ENCODE assay signal across 34 cellular contexts in the genomic region with DNA sequence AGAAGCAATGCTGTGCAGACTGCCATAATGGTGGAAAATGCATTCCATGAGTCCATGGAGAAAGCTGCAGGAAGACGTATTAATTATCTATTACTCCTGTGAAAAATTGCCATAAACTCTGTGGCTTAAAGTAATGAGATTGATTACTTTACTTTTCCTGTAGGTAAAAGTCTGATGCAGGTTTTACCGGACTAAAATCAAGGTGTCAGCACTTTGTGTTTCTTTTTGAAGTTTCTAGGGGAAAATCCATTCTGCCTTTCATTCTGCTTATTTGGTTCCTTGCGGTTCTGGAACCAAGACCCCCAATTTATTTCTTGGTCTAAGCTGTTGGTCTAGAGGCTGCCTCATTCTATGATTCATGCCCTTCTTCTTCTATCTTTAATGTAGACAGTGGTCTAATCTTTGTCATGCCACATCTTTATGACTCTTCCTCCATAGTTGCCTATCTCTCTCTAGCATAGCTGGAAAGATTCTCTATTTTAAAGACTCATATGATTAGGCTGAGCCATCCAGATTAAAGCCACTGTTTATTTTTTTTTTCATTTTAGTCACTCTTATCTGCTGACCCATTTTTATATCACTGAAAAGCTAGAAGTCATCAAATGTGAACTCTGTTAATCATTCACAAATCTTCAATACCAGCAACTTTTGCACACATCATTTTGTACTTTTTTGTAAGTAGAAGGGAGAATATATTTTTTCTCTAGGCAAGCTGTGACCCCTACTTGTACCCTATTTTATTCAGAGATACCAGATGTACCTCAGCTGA.
"Had no signal": no experiment of that assay in that cellular context is flagged by ENCODE, and none has a peak within 500 bp of the region (broad histone marks: within the 10 kb centered on the region; RNA-seq: fewer than 3 reads in every experiment).

No MANE protein-coding gene starts in this region.

- H3K4me1 ChIP-seq: adrenal gland, body of pancreas, breast epithelium had no signal

- H3K36me3 ChIP-seq: adrenal gland, brain microvascular endothelial cell, breast epithelium had no signal

- H3K9me3 Mint-ChIP-seq: activated CD4-positive, alpha-beta T cell treated with anti-CD3 and anti-CD28 coated beads, Interleukin-2, amount 10 ng/mL, durations not matched to agents 24 days and 14 days had no signal

- H3K27ac ChIP-seq: adrenal gland, body of pancreas, brain microvascular endothelial cell, breast epithelium, VCaP had no signal

- H3K27me3 Mint-ChIP-seq: activated B cell treated with CpG ODN at 0.5 μM for 24 hours; activated CD4-positive, alpha-beta memory T cell treated with anti-CD3 and anti-CD28 coated beads for 36 hours; activated CD4-positive, alpha-beta T cell treated with anti-CD3 and anti-CD28 coated beads, Interleukin-2, amount 10 ng/mL, durations not matched to agents 24 days and 14 days; activated CD8-positive, alpha-beta T cell treated with anti-CD3 and anti-CD28 coated beads for 36 hours; activated naive CD8-positive, alpha-beta T cell treated with anti-CD3 and anti-CD28 coated beads for 36 hours; activated T-helper 17 cell treated with anti-CD3 and anti-CD28 coated beads, Interleukin-2, amount 50 U/mL, for 72 hours had no signal

- H3K36me3 Mint-ChIP-seq: activated CD4-positive, alpha-beta memory T cell treated with anti-CD3 and anti-CD28 coated beads for 36 hours; activated naive CD4-positive, alpha-beta T cell treated with anti-CD3 and anti-CD28 coated beads, Interleukin-2, amount 50 U/mL, for 72 hours; activated naive CD8-positive, alpha-beta T cell treated with anti-CD3 and anti-CD28 coated beads for 36 hours had no signal

- H3K9me3 ChIP-seq: adrenal gland, body of pancreas, breast epithelium had no signal

- H3K27me3 ChIP-seq: adrenal gland, body of pancreas, brain microvascular endothelial cell, breast epithelium had no signal

- DNase-seq: activated B cell treated with CpG ODN at 0.5 μM for 24 hours; activated CD4-positive, alpha-beta memory T cell treated with anti-CD3 and anti-CD28 coated beads for 36 hours; activated CD4-positive, alpha-beta T cell treated with anti-CD3 and anti-CD28 coated beads for 4 hours; activated CD4-positive, alpha-beta T cell treated with anti-CD3 and anti-CD28 coated beads, Interleukin-2, amount 10 ng/mL, durations not matched to agents 24 days and 14 days; activated CD4-positive, alpha-beta T cell treated with anti-CD3 and anti-CD28 coated beads, Interleukin-2, amount 50 U/mL, for 1 hour; activated CD4-positive, alpha-beta T cell treated with anti-CD3 and anti-CD28 coated beads, Interleukin-2, amount 50 U/mL, for 4 hours; activated CD4-positive, CD25-positive, alpha-beta regulatory T cell treated with anti-CD3 and anti-CD28 coated beads, Interleukin-2, amount 50 U/mL, for 72 hours; activated CD8-positive, alpha-beta memory T cell treated with anti-CD3 and anti-CD28 coated beads, Interleukin-2, amount 50 U/mL, for 4 hours; activated CD8-positive, alpha-beta T cell treated with anti-CD3 and anti-CD28 coated beads for 36 hours; activated effector memory CD4-positive, alpha-beta T cell treated with anti-CD3 and anti-CD28 coated beads, Interleukin-2, amount 50 U/mL, for 16 hours; activated gamma-delta T cell treated with Interleukin-2 at 50 U/mL for 16 hours; activated naive CD4-positive, alpha-beta T cell; activated naive CD4-positive, alpha-beta T cell treated with anti-CD3 and anti-CD28 coated beads for 36 hours; activated naive CD4-positive, alpha-beta T cell treated with anti-CD3 and anti-CD28 coated beads, Interleukin-2, amount 50 U/mL, for 16 hours; activated naive CD8-positive, alpha-beta T cell treated with anti-CD3 and anti-CD28 coated beads for 36 hours; activated T-cell treated with anti-CD3 and anti-CD28 coated beads for 4 hours; activated T-cell treated with anti-CD3 and anti-CD28 coated beads, Interleukin-2, amount 50 U/mL, for 1 hour; activated T-cell treated with anti-CD3 and anti-CD28 coated beads, Interleukin-2, amount 50 U/mL, for 4 hours; activated T-cell treated with anti-CD3 and anti-CD28 coated beads, Interleukin-2, amount 50 U/mL, for 72 hours; adrenal gland; amniotic stem cell; aorta; body of pancreas; brain microvascular endothelial cell; central memory CD4-positive, alpha-beta T cell; T-helper 2 cell; T-helper 9 cell had no signal

- H3K4me1 Mint-ChIP-seq: activated B cell treated with CpG ODN at 0.5 μM for 24 hours; activated CD4-positive, alpha-beta T cell treated with anti-CD3 and anti-CD28 coated beads, Interleukin-2, amount 10 ng/mL, durations not matched to agents 24 days and 14 days; activated naive CD8-positive, alpha-beta T cell treated with anti-CD3 and anti-CD28 coated beads for 36 hours; activated T-helper 17 cell treated with anti-CD3 and anti-CD28 coated beads, Interleukin-2, amount 50 U/mL, for 72 hours had no signal

- ATAC-seq: activated CD8-positive, alpha-beta T cell treated with anti-CD3 and anti-CD28 coated beads for 36 hours; activated naive CD4-positive, alpha-beta T cell treated with anti-CD3 and anti-CD28 coated beads, Interleukin-2, amount 50 U/mL, for 72 hours; activated T-cell treated with anti-CD3 and anti-CD28 coated beads, Interleukin-2, amount 50 U/mL, for 4 hours; activated T-cell treated with anti-CD3 and anti-CD28 coated beads, Interleukin-2, amount 50 U/mL, for 72 hours; activated T-helper 17 cell treated with anti-CD3 and anti-CD28 coated beads, Interleukin-2, amount 50 U/mL, for 72 hours; body of pancreas had no signal

- H3K4me3 ChIP-seq: adrenal gland, body of pancreas, breast epithelium had no signal

- H3K4me3 Mint-ChIP-seq: activated B cell treated with CpG ODN at 0.5 μM for 24 hours; activated CD4-positive, alpha-beta memory T cell treated with anti-CD3 and anti-CD28 coated beads for 36 hours; activated CD4-positive, alpha-beta T cell treated with anti-CD3 and anti-CD28 coated beads, Interleukin-2, amount 10 ng/mL, durations not matched to agents 24 days and 14 days; activated CD8-positive, alpha-beta T cell treated with anti-CD3 and anti-CD28 coated beads for 36 hours; activated naive CD4-positive, alpha-beta T cell treated with anti-CD3 and anti-CD28 coated beads for 36 hours; activated naive CD8-positive, alpha-beta T cell treated with anti-CD3 and anti-CD28 coated beads for 36 hours; activated T-cell treated with anti-CD3 and anti-CD28 coated beads, Interleukin-2, amount 50 U/mL, for 4 hours; activated T-cell treated with anti-CD3 and anti-CD28 coated beads, Interleukin-2, amount 50 U/mL, for 72 hours; activated T-helper 1 cell treated with anti-CD3 and anti-CD28 coated beads, Interleukin-12 subunit alpha, Interleukin-12 subunit beta, Interleukin-2, Interleukin-4 antibody, amounts not matched to agents 30 ng/mL and 10 ng/mL and 1 ng/mL, durations not matched to agents 14 hours and 24 hours and 36 hours; activated T-helper 17 cell treated with anti-CD3 and anti-CD28 coated beads, Interleukin-2, amount 50 U/mL, for 72 hours; T-helper 1 cell treated with Interleukin-12 subunit alpha and Interleukin-12 subunit beta and Interleukin-4 antibody, amounts not matched to agents 30 μg/mL and 1 μg/mL, for 36 hours; T-helper 2 cell treated with Interferon-gamma antibody and Interleukin-4, amounts not matched to agents 5 μg/mL and 100 μg/mL, for 36 hours had no signal

- H3K27ac Mint-ChIP-seq: activated B cell treated with CpG ODN at 0.5 μM for 24 hours; activated CD4-positive, alpha-beta memory T cell treated with anti-CD3 and anti-CD28 coated beads for 36 hours; activated CD4-positive, alpha-beta T cell treated with anti-CD3 and anti-CD28 coated beads, Interleukin-2, amount 10 ng/mL, durations not matched to agents 24 days and 14 days; activated CD8-positive, alpha-beta T cell treated with anti-CD3 and anti-CD28 coated beads for 36 hours; activated naive CD4-positive, alpha-beta T cell treated with anti-CD3 and anti-CD28 coated beads for 36 hours; activated naive CD4-positive, alpha-beta T cell treated with anti-CD3 and anti-CD28 coated beads, Interleukin-2, amount 50 U/mL, for 72 hours; activated naive CD8-positive, alpha-beta T cell treated with anti-CD3 and anti-CD28 coated beads for 36 hours; activated T-cell treated with anti-CD3 and anti-CD28 coated beads, Interleukin-2, amount 50 U/mL, for 72 hours; activated T-helper 1 cell treated with anti-CD3 and anti-CD28 coated beads, Interleukin-12 subunit alpha, Interleukin-12 subunit beta, Interleukin-2, Interleukin-4 antibody, amounts not matched to agents 30 ng/mL and 10 ng/mL and 1 ng/mL, durations not matched to agents 14 hours and 24 hours and 36 hours; activated T-helper 17 cell treated with anti-CD3 and anti-CD28 coated beads, Interleukin-2, amount 50 U/mL, for 72 hours; T-helper 1 cell treated with Interleukin-12 subunit alpha and Interleukin-12 subunit beta and Interleukin-4 antibody, amounts not matched to agents 30 μg/mL and 1 μg/mL, for 36 hours; T-helper 2 cell treated with Interferon-gamma antibody and Interleukin-4, amounts not matched to agents 5 μg/mL and 100 μg/mL, for 36 hours had no signal
